ENCODE assay signal across 24 cellular contexts in the genomic region with DNA sequence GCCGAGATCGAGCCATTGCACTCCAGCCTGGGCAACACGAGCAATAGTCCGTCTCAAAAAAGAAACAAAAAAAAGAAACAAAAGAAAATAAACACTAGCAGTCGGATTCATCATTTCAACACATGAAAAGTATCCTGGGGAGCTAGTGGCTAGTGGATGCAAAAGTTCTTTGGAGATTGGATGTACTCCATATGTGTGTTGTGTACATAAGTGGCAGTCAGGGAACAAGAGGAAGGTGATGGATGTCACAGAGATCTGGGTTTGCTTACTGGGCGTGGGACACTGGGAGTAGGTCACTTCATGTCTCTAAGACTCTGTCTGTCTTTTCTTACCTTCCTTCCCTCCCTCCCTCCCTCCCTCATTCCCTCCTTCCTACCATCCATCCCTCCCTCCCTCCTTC.
"Had no signal": no experiment of that assay in that cellular context is flagged by ENCODE, and none has a peak within 500 bp of the region (broad histone marks: within the 10 kb centered on the region; RNA-seq: fewer than 3 reads in every experiment).

No MANE protein-coding gene starts in this region.

- H3K79me2 ChIP-seq: parathyroid adenoma had no signal

- H3K36me3 ChIP-seq: adrenal gland, neutrophil, uterus had no signal

- H3K9ac ChIP-seq: parathyroid adenoma had no signal

- H2AFZ ChIP-seq: parathyroid adenoma had no signal

- DNase-seq: activated CD4-positive, alpha-beta T cell treated with anti-CD3 and anti-CD28 coated beads for 36 hours; activated CD4-positive, alpha-beta T cell treated with anti-CD3 and anti-CD28 coated beads, Interleukin-2, amount 50 U/mL, for 4 hours; activated CD8-positive, alpha-beta memory T cell treated with anti-CD3 and anti-CD28 coated beads for 24 hours; activated CD8-positive, alpha-beta memory T cell treated with anti-CD3 and anti-CD28 coated beads, Interleukin-2, amount 50 U/mL, for 4 hours; activated naive CD4-positive, alpha-beta T cell; activated T-cell treated with anti-CD3 and anti-CD28 coated beads, Interleukin-2, amount 50 U/mL, for 24 hours; adrenal gland; cortex of kidney; esophagus squamous epithelium; immature natural killer cell; left ventricle myocardium inferior; natural killer cell; stimulated activated CD4-positive, alpha-beta T cell treated with anti-CD3 and anti-CD28 coated beads, Interleukin-15, amount 100 ng/mL, for 24 hours; stomach; T-helper 1 cell; uterus had no signal

- H3K4me1 ChIP-seq: adrenal gland, ascending aorta, left ventricle myocardium inferior, parathyroid adenoma, stomach, uterus had no signal

- H3K4me2 ChIP-seq: smooth muscle cell had no signal

- H3K4me3 ChIP-seq: adrenal gland, ascending aorta, esophagus squamous epithelium, left ventricle myocardium inferior, smooth muscle cell, stomach, suprapubic skin, tibial nerve, uterus had no signal

- ATAC-seq: activated CD4-positive, alpha-beta T cell treated with anti-CD3 and anti-CD28 coated beads for 36 hours; sciatic nerve; stimulated activated memory B cell treated with anti-CD40 and anti-IgM and Interleukin-4, amounts not matched to agents 10 μg/mL and 1 μg/mL and 100 μg/mL, for 72 hours had no signal

- H3K27ac ChIP-seq: adrenal gland, ascending aorta, esophagus squamous epithelium, left ventricle myocardium inferior, neutrophil, parathyroid adenoma, stomach, suprapubic skin, tibial nerve, uterus had no signal

- H3K9me3 ChIP-seq: adrenal gland, esophagus squamous epithelium, neutrophil, suprapubic skin had no signal

- H3K27me3 ChIP-seq: adrenal gland, ascending aorta, esophagus squamous epithelium, neutrophil, suprapubic skin, tibial nerve, uterus had no signal
